ENCODE assay signal across 7 cellular contexts in the genomic region with DNA sequence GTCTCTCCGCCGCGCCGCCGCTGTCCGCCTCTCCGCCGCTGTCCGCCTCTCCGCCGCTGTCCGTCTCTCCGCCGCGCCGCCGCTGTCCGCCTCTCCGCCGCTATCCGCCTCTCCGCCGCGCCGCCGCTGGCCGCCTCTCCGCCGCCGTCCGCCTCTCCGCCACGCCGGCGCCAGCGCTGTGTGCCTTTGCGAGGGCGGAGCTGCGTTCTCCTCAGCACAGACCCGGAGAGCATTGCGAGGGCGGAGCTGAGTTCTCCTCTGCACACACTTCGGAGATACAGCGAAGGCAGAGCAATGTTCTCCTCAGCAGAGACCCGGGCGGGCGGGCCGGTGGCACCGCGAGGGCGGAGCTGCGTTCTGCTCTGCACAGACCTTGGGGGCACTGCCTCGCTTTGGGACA.
DNase-seq lines count a peak whose midpoint lies in the region; ATAC-seq and TF ChIP-seq lines count a peak whose summit lies in the region.
"Not testable (repeated sequence)": the region's sequence is repeated elsewhere in the genome, so short reads cannot be mapped to it uniquely, and the experiment has no call there.

No MANE protein-coding gene starts in this region.

- not testable (repeated sequence) for H3K9me3 Mint-ChIP-seq in neural crest cell

- H3K4me2 ChIP-seq in mammary epithelial cell (ENCODE audit: insufficient read depth, low read depth, low read length); mesenchymal stem cell (ENCODE audit: low read length, poor library complexity, severe bottlenecking): not testable (repeated sequence)

- not testable (repeated sequence) for H2AFZ ChIP-seq in mammary epithelial cell (ENCODE audit: low read depth, low read length)
- H2AFZ ChIP-seq in mesenchymal stem cell (ENCODE audit: low read depth, low read length) = peak overlapping the region; percentile 27

- H3K27me3 ChIP-seq in HUES48 (ENCODE audit: control insufficient read depth, insufficient read depth, low read length); mammary epithelial cell (ENCODE audit: insufficient read depth, low read length); cardiac muscle cell; mesenchymal stem cell (ENCODE audit: control insufficient read depth in 1 of 2, insufficient read depth in 1 of 2, low read length in 2 of 2); psoas muscle (ENCODE audit: insufficient read depth in 3 of 3, low read length in 2 of 3): not testable (repeated sequence)

- not testable (repeated sequence) for H3K14ac ChIP-seq in mesenchymal stem cell (ENCODE audit: low read length in 2 of 2)

- intact Hi-C loops in mammary epithelial cell (cut with micrococcal nuclease); psoas muscle (cut with DNase I): not testable (repeated sequence)

- H2BK15ac ChIP-seq in mesenchymal stem cell (ENCODE audit: low read depth, poor library complexity, severe bottlenecking) = not testable (repeated sequence)

- H3K4me1 ChIP-seq in HUES48 (ENCODE audit: control insufficient read depth, insufficient read depth, low read length); mammary epithelial cell (ENCODE audit: insufficient read depth, low read length); cardiac muscle cell (ENCODE audit: low read depth); mesenchymal stem cell (ENCODE audit: control insufficient read depth, insufficient read depth, low read depth, low read length); psoas muscle: not testable (repeated sequence)

- WGBS in mammary epithelial cell (ENCODE audit: low coverage, missing lambda C conversion rate) = 100% methylated on average over 1 of the region's 53 CpGs
- 0% methylated on average over 9 of the region's 53 CpGs for WGBS in mesenchymal stem cell
- WGBS in psoas muscle, 3 donors = 65 to 91% (median 87%) methylated on average over 26 to 50 of the region's 53 CpGs

- not testable (repeated sequence) for H3K79me2 ChIP-seq in mammary epithelial cell (ENCODE audit: insufficient read depth, low read length)

- not testable (repeated sequence) for TF ChIP-seq CTCF in mammary epithelial cell (conservative IDR thresholded peaks at IDR 0.05 in 1 of 2, IDR thresholded peaks at IDR 0.05 in 1 of 2; ENCODE audit: extremely low read depth in 1 of 2, insufficient read depth in 1 of 2, low read depth in 1 of 2, low read length in 2 of 2); cardiac muscle cell (IDR thresholded peaks at IDR 0.05; ENCODE audit: low read depth, low read length); neural crest cell (conservative IDR thresholded peaks at IDR 0.05); psoas muscle (IDR thresholded peaks at IDR 0.05)

- peak overlapping the region; percentile 41; the same call in 1 of the 2 replicates for H3K4me3 ChIP-seq in HUES48 (ENCODE audit: low read depth, low read length)
- H3K4me3 ChIP-seq in mammary epithelial cell (replicated peaks in 1 of 3; ENCODE audit: insufficient read depth in 1 of 3, low read depth in 2 of 3, low read length in 3 of 3) = not testable (repeated sequence)
- peak overlapping the region; percentile 20 for H3K4me3 ChIP-seq in cardiac muscle cell
- peak overlapping the region in 1 of 2 experiments; percentile 65 for H3K4me3 ChIP-seq in mesenchymal stem cell (ENCODE audit: insufficient read depth in 1 of 2, low read depth in 1 of 2, low read length in 2 of 2)
- H3K4me3 ChIP-seq in psoas muscle = peak overlapping the region; percentile 44

- not testable (repeated sequence) for H4K8ac ChIP-seq in mesenchymal stem cell (ENCODE audit: low read length)

- not testable (repeated sequence) for H2BK120ac ChIP-seq in mesenchymal stem cell (ENCODE audit: low read depth, low read length)

- H3K23ac ChIP-seq in mesenchymal stem cell (ENCODE audit: low read length in 2 of 2) = not testable (repeated sequence)

- DNase-seq in T-helper 17 cell, psoas muscle: not testable (repeated sequence)
- DNase-seq in mammary epithelial cell (peak; percentile 29), cardiac muscle cell (ENCODE audit: low read depth in 1 of 2, low spot score in 1 of 2) (peak in 1 of 2 donors; percentile 13), mesenchymal stem cell (peak; percentile 65), neural crest cell (ENCODE audit: low read depth, low spot score) (peak; percentile 46)

- CTCF ChIA-PET in mammary epithelial cell (lab: Charles Lee; ENCODE audit: low non-redundant PET) = not testable (repeated sequence)

- H3K18ac ChIP-seq in mesenchymal stem cell (ENCODE audit: low read depth in 1 of 2, low read length in 2 of 2) = peak overlapping the region; percentile 62 to 80

- not testable (repeated sequence) for H3K27ac ChIP-seq in HUES48 (ENCODE audit: low read depth, low read length); mammary epithelial cell (ENCODE audit: insufficient read depth, low read depth, low read length); mesenchymal stem cell (ENCODE audit: low read length, poor library complexity, severe bottlenecking); psoas muscle
- H3K27ac ChIP-seq in cardiac muscle cell = peak overlapping the region; percentile 87

- H3K9me3 ChIP-seq in HUES48 (ENCODE audit: control insufficient read depth, insufficient read depth, low read length); T-helper 17 cell (ENCODE audit: control insufficient read depth, low read length, poor library complexity, severe bottlenecking); mammary epithelial cell (replicated peaks; ENCODE audit: insufficient read depth, low read length); cardiac muscle cell (ENCODE audit: low read depth); mesenchymal stem cell (ENCODE audit: control insufficient read depth, low read length); psoas muscle: not testable (repeated sequence)

- peak overlapping the region; percentile 55 for H3K4me3 Mint-ChIP-seq in T-helper 17 cell
- peak overlapping the region; percentile 81 for H3K4me3 Mint-ChIP-seq in neural crest cell

- H3K27ac Mint-ChIP-seq in T-helper 17 cell; neural crest cell (ENCODE audit: unreplicated experiment): not testable (repeated sequence)

- BruUV-seq in mammary epithelial cell (replicated peaks; lab: Mats Ljungman, UMichigan) = not testable (repeated sequence)

- not testable (repeated sequence) for H2BK12ac ChIP-seq in mesenchymal stem cell (ENCODE audit: low read length in 2 of 2)

- H2BK5ac ChIP-seq in mesenchymal stem cell (ENCODE audit: low read depth, low read length, poor library complexity, severe bottlenecking) = not testable (repeated sequence)

- not testable (repeated sequence) for ATAC-seq in T-helper 17 cell, psoas muscle

- H3K27me3 Mint-ChIP-seq in T-helper 17 cell; neural crest cell (ENCODE audit: low read depth): not testable (repeated sequence)

- dilution Hi-C loops in mammary epithelial cell (cut with HindIII; ENCODE audit: low sequenced_read_pairs) = not testable (repeated sequence)

- H4K91ac ChIP-seq in mesenchymal stem cell (ENCODE audit: low read length) = not testable (repeated sequence)

- not testable (repeated sequence) for H3K36me3 Mint-ChIP-seq in T-helper 17 cell (ENCODE audit: low read depth); neural crest cell (ENCODE audit: low read depth)

- in situ Hi-C loops in mammary epithelial cell (cut with MboI; ENCODE audit: low sequenced_read_pairs in 2 of 2) = not testable (repeated sequence)

- H3K79me1 ChIP-seq in mesenchymal stem cell (replicated peaks; ENCODE audit: low read length, poor library complexity, severe bottlenecking) = not testable (repeated sequence)

- H3K4ac ChIP-seq in mesenchymal stem cell (ENCODE audit: low read depth in 1 of 2, low read length in 2 of 2) = not testable (repeated sequence)

- not testable (repeated sequence) for H3K9ac ChIP-seq in HUES48 (ENCODE audit: low read depth, low read length); mammary epithelial cell (ENCODE audit: insufficient read depth, low read length); mesenchymal stem cell (ENCODE audit: low read length)

- not testable (repeated sequence) for H3K4me1 Mint-ChIP-seq in T-helper 17 cell
- H3K4me1 Mint-ChIP-seq in neural crest cell = peaks cover 10% of the 10 kb centered on the region

- H2AK5ac ChIP-seq in mesenchymal stem cell (ENCODE audit: low read length, severe bottlenecking) = not testable (repeated sequence)

- not testable (repeated sequence) for H3K36me3 ChIP-seq in HUES48 (ENCODE audit: control insufficient read depth, insufficient read depth, low read length); mammary epithelial cell (ENCODE audit: insufficient read depth, low read length); cardiac muscle cell; mesenchymal stem cell (ENCODE audit: control insufficient read depth in 1 of 2, insufficient read depth in 2 of 2, low read depth in 1 of 2, low read length in 2 of 2); psoas muscle (ENCODE audit: insufficient read depth in 1 of 2, low read depth in 1 of 2)

- not testable (repeated sequence) for H4K20me1 ChIP-seq in mammary epithelial cell (ENCODE audit: insufficient read depth, low read length)
